ENCODE assay signal across 8 cellular contexts in genomic region chrX:118974088-118974907, GRCh38. TPM values are rescaled to one million over a fixed set of nuclear protein-coding genes. Genes with fewer than 3 reads are reported as not detected.
DNase-seq lines count a peak whose midpoint lies in the region; ATAC-seq and TF ChIP-seq lines count a peak whose summit lies in the region.

Gene LONRF3, plus strand, starts transcription at chrX:118974618. Its CDS starts 163 bp downstream, at chrX:118974781.

- H3K79me2 ChIP-seq in HCT116 (ENCODE audit: insufficient read depth, low read length) = no peaks in the 10 kb centered on the region

- BruUV-seq in HCT116 (replicated peaks; lab: Mats Ljungman, UMichigan) = no TSS peak

- no peaks in the 10 kb centered on the region for H4K20me1 ChIP-seq in HCT116 (ENCODE audit: insufficient read depth)

- no peak within 1 kb of the TSS for H3K9ac ChIP-seq in HCT116 (ENCODE audit: low read length)

- peak within 1 kb of the TSS; percentile 35 for H2AFZ ChIP-seq in HCT116 (ENCODE audit: low read depth, low read length, poor library complexity, severe bottlenecking)

- WGBS in ovary, 3 donors = 42 to 46% (median 42%) methylated on average over 45 of the region's 45 CpGs

- peak within 1 kb of the TSS; percentile 39 to 56 for H3K4me3 ChIP-seq in HCT116 (replicated peaks in 1 of 2; ENCODE audit: low read depth in 1 of 2, low read length in 2 of 2)
- peak within 1 kb of the TSS; percentile 78 for H3K4me3 ChIP-seq in SJCRH30
- peak within 1 kb of the TSS; percentile 54 for H3K4me3 ChIP-seq in ovary
- peak within 1 kb of the TSS; percentile 71 to 76 for H3K4me3 ChIP-seq in tibial artery

- intact Hi-C loops in HCT116 (cut with micrococcal nuclease) (no loop called here), head of caudate nucleus (cut with DNase I) (no loop called here), ovary (cut with DNase I) (no loop called here), tibial artery (cut with DNase I; ENCODE audit: low total_unique reads) (loop anchor here (10.0 kb wide), 1 partner anchor 119 kb away; no protein-coding TSS in a partner anchor)

- TF ChIP-seq RAD21 in HCT116 (IDR thresholded peaks at IDR 0.05; ENCODE audit: low read depth) = no peak

- peaks cover 4% of the 10 kb centered on the region for H3K27me3 Mint-ChIP-seq in activated naive CD8-positive, alpha-beta T cell

- H3K36me3 Mint-ChIP-seq in activated naive CD8-positive, alpha-beta T cell = no peaks in the 10 kb centered on the region

- POLR2A ChIA-PET in HCT116 (lab: Charles Lee) = no interaction called here

- TF ChIP-seq EP300 in ovary (IDR thresholded peaks at IDR 0.05) = no peak

- no peaks in the 10 kb centered on the region for H3K9me3 Mint-ChIP-seq in activated naive CD8-positive, alpha-beta T cell (ENCODE audit: low read depth)

- peak within 1 kb of the TSS; percentile 97 for H3K27ac Mint-ChIP-seq in activated naive CD8-positive, alpha-beta T cell

- H3K36me3 ChIP-seq in HCT116 (ENCODE audit: control insufficient read depth in 1 of 2, insufficient read depth in 2 of 2, low read length in 2 of 2) (no peaks in the 10 kb centered on the region), SJCRH30 (0 out of 2 replicates have a peak, but pooled peaks cover 3% of the 10 kb centered on the region), ovary (no peaks in the 10 kb centered on the region), tibial artery (no peaks in the 10 kb centered on the region)

- CTCF ChIA-PET in HCT116 (lab: Charles Lee) = no interaction called here

- no peaks in the 10 kb centered on the region for H3K27me3 ChIP-seq in HCT116 (ENCODE audit: insufficient read depth, low read length)
- H3K27me3 ChIP-seq in SJCRH30 = no peaks in the 10 kb centered on the region
- no peaks in the 10 kb centered on the region for H3K27me3 ChIP-seq in ovary
- H3K27me3 ChIP-seq in tibial artery = no peaks in the 10 kb centered on the region

- DNase-seq in A172 (ENCODE audit: low spot score) = peak; percentile 4
- DNase-seq in HCT116 (ENCODE audit: low read depth, low spot score) = no peak
- peak; percentile 79 to 83 for DNase-seq in SJCRH30
- peak; percentile 50 to 89 (median 75) for DNase-seq in head of caudate nucleus
- DNase-seq in ovary = peak; percentile 73 to 88 (median 79)
- DNase-seq in tibial artery = peak; percentile 86 to 89

- H3K4me1 ChIP-seq in HCT116 (ENCODE audit: control insufficient read depth in 1 of 2, insufficient read depth in 2 of 2, low read length in 2 of 2) (peaks cover 11 to 32% of the 10 kb centered on the region in 2 experiments; a peak in 3 of 4 replicates), SJCRH30 (no peaks in the 10 kb centered on the region; the same call in 1 of the 2 replicates), ovary (ENCODE audit: insufficient read depth) (no peaks in the 10 kb centered on the region), tibial artery (peaks cover 0 to 11% (median 4%) of the 10 kb centered on the region in 4 donors)

- no peak for TF ChIP-seq CTCF in HCT116 (IDR thresholded peaks at IDR 0.05 in 2 of 3, conservative IDR thresholded peaks at IDR 0.05 in 1 of 3; ENCODE audit: borderline replicate concordance in 1 of 3, insufficient read depth in 1 of 3, low read depth in 2 of 3, low read length in 2 of 3)
- TF ChIP-seq CTCF in ovary (IDR thresholded peaks at IDR 0.05) = no peak
- no peak for TF ChIP-seq CTCF in tibial artery (IDR thresholded peaks at IDR 0.05)

- H3K27ac ChIP-seq in HCT116 (ENCODE audit: low read depth, low read length) (peak within 1 kb of the TSS; percentile 35; the same call in 1 of the 2 replicates), SJCRH30 (peak within 1 kb of the TSS; percentile 89), ovary (peak within 1 kb of the TSS in 1 of 2 donors; percentile 48), tibial artery (peak within 1 kb of the TSS; percentile 78 to 92)

- H3K4me3 Mint-ChIP-seq in activated naive CD8-positive, alpha-beta T cell = peak within 1 kb of the TSS; percentile 95

- ATAC-seq in HCT116 = peak; percentile 40
- ATAC-seq in GM18861 (IDR thresholded peaks at IDR 0.05; ENCODE audit: unreplicated experiment) = no peak

- TF ChIP-seq POLR2A in HCT116 (IDR thresholded peaks at IDR 0.05; ENCODE audit: borderline replicate concordance, extremely low read depth, insufficient read depth, insufficient read length) = peak; percentile 56
- TF ChIP-seq POLR2A in ovary (IDR thresholded peaks at IDR 0.05) = peak; percentile 93

- H3K9me2 ChIP-seq in HCT116 (ENCODE audit: insufficient read depth) = no peaks in the 10 kb centered on the region

- RAD21 ChIA-PET in HCT116 (lab: Charles Lee; ENCODE audit: low non-redundant PET in 1 of 2, low total read pairs in 2 of 2, uncharacterized antibody in 2 of 2, unreplicated experiment in 2 of 2) = no interaction called here

- H3K9me3 ChIP-seq in HCT116 (ENCODE audit: control insufficient read depth in 1 of 2, insufficient read depth in 1 of 2, low read depth in 1 of 2, low read length in 2 of 2) = no peaks in the 10 kb centered on the region
- H3K9me3 ChIP-seq in SJCRH30 (replicated peaks) = no peaks in the 10 kb centered on the region
- H3K9me3 ChIP-seq in ovary = no peaks in the 10 kb centered on the region
- H3K9me3 ChIP-seq in tibial artery = no peaks in the 10 kb centered on the region

- H3K4me2 ChIP-seq in HCT116 (ENCODE audit: low read length) = peak within 1 kb of the TSS; percentile 78

- peaks cover 14% of the 10 kb centered on the region for H3K4me1 Mint-ChIP-seq in activated naive CD8-positive, alpha-beta T cell (ENCODE audit: low read depth)

TF ChIP-seq in HCT116, 20 proteins besides CTCF, POLR2A, EP300 and RAD21:
- TF ChIP-seq POLR2AphosphoS5 (IDR thresholded peaks at IDR 0.05; ENCODE audit: low read depth, low read length) = 0 out of 2 replicates have a peak, but pooled peaks have one; percentile 17
- no peak for TF ChIP-seq FOSL1 (IDR thresholded peaks at IDR 0.05; ENCODE audit: low read depth)
- peak; percentile 20 for TF ChIP-seq TCF7L2 (IDR thresholded peaks at IDR 0.05; ENCODE audit: borderline replicate concordance, extremely low read depth, insufficient read depth, insufficient read length)
- TF ChIP-seq ZNF274 (IDR thresholded peaks at IDR 0.05; ENCODE audit: low read depth, low read length) = no peak
- TF ChIP-seq CBX3 (IDR thresholded peaks at IDR 0.05; ENCODE audit: low read depth) = no peak
- no peak for TF ChIP-seq SRF (IDR thresholded peaks at IDR 0.05; ENCODE audit: low read depth)
- TF ChIP-seq SP1 (IDR thresholded peaks at IDR 0.05; ENCODE audit: low read depth) = no peak

RNA-seq across cellular contexts. Expression of gene LONRF3, which starts in this region (rescaled TPM):
- 2.8 and 3.3 TPM in 2 replicates for total RNA-seq in A172 (2014; rRNA removed; shearing (Covaris generic))
- total RNA-seq in HCT116 (2021; ENCODE audit: unreplicated experiment) (3.1 TPM), ovary (10 to 100 TPM in 1 of 7 donors, 1 to 10 TPM in 6; 2.5 to 10.5 (median 5.2) TPM)
- 1.6 and 2.0 TPM in 2 replicates for polyA plus RNA-seq in HCT116 (2012)
- 22.3 and 22.9 TPM in 2 replicates for total RNA-seq in SJCRH30 (2014; rRNA removed; shearing (Covaris generic))
- polyA plus RNA-seq in ovary = 1 to 10 TPM; 1.1 to 2.8 TPM
